ENCODE assay signal across 10 cellular contexts in the genomic region with DNA sequence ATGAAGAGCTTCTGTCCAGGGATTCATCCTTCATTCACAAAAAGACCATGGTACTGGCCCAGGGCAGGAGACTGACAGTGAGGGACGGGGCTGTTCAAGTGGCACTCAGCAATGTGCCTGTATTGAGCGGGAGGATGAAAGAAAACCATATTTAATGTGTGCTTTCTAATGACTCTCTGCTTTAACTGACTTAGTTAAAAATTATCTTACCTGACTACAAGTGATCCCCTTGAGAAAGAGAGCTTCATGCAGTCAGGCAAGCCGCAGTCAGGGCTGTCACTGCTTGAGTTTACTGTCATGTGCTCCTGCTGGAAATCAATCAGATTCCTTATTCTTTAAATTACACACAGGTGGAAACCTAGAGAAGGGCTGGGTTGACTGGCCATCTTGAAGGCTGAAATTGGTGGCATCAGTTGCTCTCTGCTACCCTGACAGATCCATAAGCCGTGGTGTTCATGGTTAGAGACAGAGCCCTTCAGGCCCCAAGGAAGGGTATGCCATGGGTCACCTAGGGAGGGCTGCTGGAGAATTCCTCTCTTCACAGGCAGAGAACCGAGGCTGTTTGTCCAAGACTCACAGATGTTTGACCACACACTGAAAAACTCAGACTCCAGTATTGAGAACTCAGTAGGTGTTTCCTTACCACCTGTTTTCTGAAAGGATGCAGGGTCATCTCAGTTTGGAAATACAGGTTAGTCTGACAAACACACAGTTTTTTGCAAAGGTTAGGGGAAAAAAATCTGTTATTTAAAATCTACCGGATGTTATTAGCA.
DNase-seq lines count a peak whose midpoint lies in the region; ATAC-seq and TF ChIP-seq lines count a peak whose summit lies in the region.
"Had no signal": no experiment of that assay in that cellular context is flagged by ENCODE, and none has a peak within 500 bp of the region (broad histone marks: within the 10 kb centered on the region; RNA-seq: fewer than 3 reads in every experiment).

No MANE protein-coding gene starts in this region.

- DNase-seq in esophagus muscularis mucosa (ENCODE audit: extremely low spot score) (no peak), A172 (ENCODE audit: low spot score) (no peak), right cardiac atrium (no peak), C1 segment of cervical spinal cord (lab: John Stamatoyannopoulos, UW) (no peak)
- DNase-seq in CD4-positive, alpha-beta T cell: no peak
- DNase-seq: activated T-cell treated with anti-CD3 and anti-CD28 coated beads, Interleukin-2, amount 50 U/mL, for 48 hours had no signal

- peak overlapping the region; percentile 55 to 74 (median 64) for H3K27ac ChIP-seq in esophagus muscularis mucosa (replicated peaks in 1 of 4)
- no peak overlapping the region for H3K27ac ChIP-seq in CD4-positive, alpha-beta T cell (ENCODE audit: low read depth, low read length)
- H3K27ac ChIP-seq in right cardiac atrium (ENCODE audit: low read length): no peak overlapping the region

- no peak overlapping the region for H3K27ac Mint-ChIP-seq in CD4-positive, alpha-beta T cell

- H3K36me3 Mint-ChIP-seq in CD4-positive, alpha-beta T cell (ENCODE audit: low read depth): no peaks in the 10 kb centered on the region

- H3K27me3 ChIP-seq in esophagus muscularis mucosa (no peaks in the 10 kb centered on the region), right cardiac atrium (ENCODE audit: control insufficient read depth, insufficient read depth) (no peaks in the 10 kb centered on the region)
- H3K27me3 ChIP-seq in CD4-positive, alpha-beta T cell (ENCODE audit: control insufficient read depth, insufficient read depth, low read length): peaks cover 7% of the 10 kb centered on the region

- H3K4me3 Mint-ChIP-seq in CD4-positive, alpha-beta T cell: no peak overlapping the region
- H3K4me3 Mint-ChIP-seq: neural crest cell had no signal

- peaks cover 29% of the 10 kb centered on the region for H3K27me3 Mint-ChIP-seq in CD4-positive, alpha-beta T cell

- intact Hi-C loops in esophagus muscularis mucosa (cut with DNase I): no loop called here
- intact Hi-C loops in CD4-positive, alpha-beta T cell (cut with DNase I, micrococcal nuclease): no loop called here
- intact Hi-C loops in right cardiac atrium (cut with DNase I): no loop called here

- H3K4me3 ChIP-seq in esophagus muscularis mucosa (no peak overlapping the region), right cardiac atrium (ENCODE audit: low read length) (no peak overlapping the region)

- no peaks in the 10 kb centered on the region for H3K4me1 Mint-ChIP-seq in CD4-positive, alpha-beta T cell (ENCODE audit: low read depth)

- H3K4me1 ChIP-seq in esophagus muscularis mucosa (peaks cover 34 to 88% (median 85%) of the 10 kb centered on the region in 4 donors), right cardiac atrium (ENCODE audit: control insufficient read depth, insufficient read depth, low read length) (peaks cover 19% of the 10 kb centered on the region)

- peak; percentile 40 for ATAC-seq in GM19438 (IDR thresholded peaks at IDR 0.05; ENCODE audit: low read depth, unreplicated experiment)
- peak; percentile 34 for ATAC-seq in HG03139 (IDR thresholded peaks at IDR 0.05; ENCODE audit: unreplicated experiment)
- no peak for ATAC-seq in CD4-positive, alpha-beta T cell (ENCODE audit: poor library complexity)
- no peak for ATAC-seq in right cardiac atrium
- ATAC-seq: SK-N-SH treated with all-trans-retinoic acid at 6 μM for 48 hours had no signal

- POLR2A ChIA-PET in CD4-positive, alpha-beta T cell (lab: Charles Lee): no interaction called here

- no peak for TF ChIP-seq EP300 in esophagus muscularis mucosa (IDR thresholded peaks at IDR 0.05)

- TF ChIP-seq CTCF in esophagus muscularis mucosa (IDR thresholded peaks at IDR 0.05): no peak
- no peak for TF ChIP-seq CTCF in CD4-positive, alpha-beta T cell (IDR thresholded peaks at IDR 0.05)

- TF ChIP-seq POLR2A in esophagus muscularis mucosa (IDR thresholded peaks at IDR 0.05; ENCODE audit: low read depth): no peak

- no peaks in the 10 kb centered on the region for H3K36me3 ChIP-seq in esophagus muscularis mucosa

- H3K9me3 Mint-ChIP-seq in CD4-positive, alpha-beta T cell: no peaks in the 10 kb centered on the region
- H3K9me3 Mint-ChIP-seq: neural crest cell had no signal

- H3K9me3 ChIP-seq in esophagus muscularis mucosa: no peaks in the 10 kb centered on the region
- no peaks in the 10 kb centered on the region for H3K9me3 ChIP-seq in CD4-positive, alpha-beta T cell (ENCODE audit: control insufficient read depth, low read length)
- H3K9me3 ChIP-seq in right cardiac atrium (ENCODE audit: control insufficient read depth, low read length): no peaks in the 10 kb centered on the region

- CTCF ChIA-PET in CD4-positive, alpha-beta T cell (lab: Charles Lee): no interaction called here

- WGBS in esophagus muscularis mucosa: 87% methylated on average over 6 of the region's 6 CpGs
- WGBS in right cardiac atrium: 86% methylated on average over 6 of the region's 6 CpGs

Comparison
In these comparisons a context has a peak if more than half of its experiments do, and no peak if none do; other contexts are left out.
1. ATAC-seq: peak in GM19438 (single experiment) and HG03139 (single experiment); none in CD4-positive, alpha-beta T cell (single experiment) and right cardiac atrium (0 of 2).
2. H3K27ac ChIP-seq: peak in esophagus muscularis mucosa (4 of 4); none in CD4-positive, alpha-beta T cell (single experiment) and right cardiac atrium (single experiment).